In the genomic region with DNA sequence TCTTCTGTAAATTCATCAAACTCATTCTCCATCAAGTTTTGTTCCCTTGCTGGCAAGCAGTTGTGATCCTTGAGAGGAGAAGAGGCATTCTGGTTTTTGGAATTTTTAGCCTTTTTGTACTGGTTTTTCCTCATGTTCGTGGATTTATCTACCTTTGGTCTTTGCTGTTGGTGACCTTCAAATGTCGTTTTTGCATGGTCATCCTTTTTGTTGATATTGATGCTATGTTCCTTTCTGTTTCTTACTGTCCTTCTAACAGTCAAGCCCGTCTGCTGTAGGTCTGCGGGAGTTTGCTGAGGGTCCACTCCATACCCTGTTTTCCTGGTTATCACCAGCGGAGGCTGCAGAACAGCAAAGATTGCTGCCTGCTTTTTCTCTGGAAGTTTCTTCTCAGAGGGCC, we compare ENCODE assay signal across 8 cellular contexts.
"Had no signal": no experiment of that assay in that cellular context is flagged by ENCODE, and none has a peak within 500 bp of the region (broad histone marks: within the 10 kb centered on the region; RNA-seq: fewer than 3 reads in every experiment).

No MANE protein-coding gene starts in this region.

- DNase-seq: GDM1, GF-D8 had no signal

- FAIRE-seq: G401.6, GM12878, GM12891, GM12892, GM18507, GM19239 had no signal

- ATAC-seq: GM12878 had no signal

- H3K4me3 ChIP-seq: GM12878 had no signal
